ENCODE assay signal across 31 cellular contexts in genomic region chr4:112472318-112472717, GRCh38. TPM values are rescaled to one million over a fixed set of nuclear protein-coding genes. Genes with fewer than 3 reads are reported as not detected.
"Had no signal": no experiment of that assay in that cellular context is flagged by ENCODE, and none has a peak within 500 bp of the region (broad histone marks: within the 10 kb centered on the region; RNA-seq: fewer than 3 reads in every experiment).

No MANE protein-coding gene starts in this region.

- DNase-seq: stimulated activated CD4-positive, alpha-beta T cell treated with anti-CD3 and anti-CD28 coated beads, Interleukin-2, amount 100 ng/mL, for 48 hours; stimulated activated CD4-positive, alpha-beta T cell treated with anti-CD3 and anti-CD28 coated beads, Interleukin-4, amount 100 ng/mL, for 1 hour; stimulated activated CD4-positive, alpha-beta T cell treated with anti-CD3 and anti-CD28 coated beads, Interleukin-4, amount 100 ng/mL, for 24 hours; stimulated activated CD4-positive, alpha-beta T cell treated with anti-CD3 and anti-CD28 coated beads, Interleukin-4, amount 100 ng/mL, for 4 hours; stimulated activated naive B cell treated with anti-CD40 and anti-IgM and Interleukin-4, amounts not matched to agents 10 μg/mL and 1 μg/mL and 100 μg/mL, for 72 hours; stimulated activated naive CD4-positive, alpha-beta T cell; stimulated activated naive CD4-positive, alpha-beta T cell treated with Interleukin-2 at 50 U/mL for 16 hours; stimulated activated naive CD8-positive, alpha-beta T cell treated with anti-CD3 and anti-CD28 coated beads, Interleukin-15, amount 100 ng/mL, for 72 hours; stimulated activated naive CD8-positive, alpha-beta T cell treated with anti-CD3 and anti-CD28 coated beads, Interleukin-15, Interleukin-2, amounts not matched to agents 100 U/mL and 50 U/mL, for 24 hours; stomach; substantia nigra; testis; thyroid gland; tibial artery; transverse colon; trophoblast cell; upper lobe of left lung; upper lobe of right lung; uterus had no signal

- FAIRE-seq: urothelium cell line had no signal

- H3K27me3 ChIP-seq: stomach, suprapubic skin, testis, thyroid gland, tibial artery, tibial nerve, transverse colon, upper lobe of left lung, upper lobe of right lung, uterus, vagina had no signal

- H3K36me3 Mint-ChIP-seq: stimulated activated effector memory CD8-positive, alpha-beta T cell treated with anti-CD3 and anti-CD28 coated beads, Interleukin-12 subunit alpha, Interleukin-12 subunit beta, amount 100 ng/mL, for 72 hours; stimulated activated memory B cell treated with anti-CD40 and anti-IgM and Interleukin-4, amounts not matched to agents 10 μg/mL and 1 μg/mL and 100 μg/mL, for 72 hours; stimulated activated naive B cell treated with anti-CD40 and anti-IgM and Interleukin-4, amounts not matched to agents 10 μg/mL and 1 μg/mL and 100 μg/mL, for 72 hours; type B pancreatic cell had no signal

- H3K27ac Mint-ChIP-seq: stimulated activated effector memory CD8-positive, alpha-beta T cell treated with anti-CD3 and anti-CD28 coated beads, Interleukin-12 subunit alpha, Interleukin-12 subunit beta, amount 100 ng/mL, for 72 hours; stimulated activated memory B cell treated with anti-CD40 and anti-IgM and Interleukin-4, amounts not matched to agents 10 μg/mL and 1 μg/mL and 100 μg/mL, for 72 hours; stimulated activated naive B cell treated with anti-CD40 and anti-IgM and Interleukin-4, amounts not matched to agents 10 μg/mL and 1 μg/mL and 100 μg/mL, for 72 hours; stimulated activated naive CD8-positive, alpha-beta T cell treated with anti-CD3 and anti-CD28 coated beads, Interleukin-15, amount 100 ng/mL, for 72 hours; stimulated activated naive CD8-positive, alpha-beta T cell treated with anti-CD3 and anti-CD28 coated beads, Interleukin-15, Interleukin-2, amounts not matched to agents 100 ng/mL and 50 ng/mL, for 24 hours; type B pancreatic cell had no signal

- ATAC-seq: stimulated activated effector memory CD8-positive, alpha-beta T cell treated with anti-CD3 and anti-CD28 coated beads, Interleukin-12 subunit alpha, Interleukin-12 subunit beta, amount 100 ng/mL, for 72 hours; stimulated activated memory B cell treated with anti-CD40 and anti-IgM and Interleukin-4, amounts not matched to agents 10 μg/mL and 1 μg/mL and 100 μg/mL, for 72 hours; stimulated activated naive B cell treated with anti-CD40 and anti-IgM and Interleukin-4, amounts not matched to agents 10 μg/mL and 1 μg/mL and 100 μg/mL, for 72 hours; stimulated activated naive CD8-positive, alpha-beta T cell treated with anti-CD3 and anti-CD28 coated beads, Interleukin-15, amount 100 ng/mL, for 72 hours; stimulated activated naive CD8-positive, alpha-beta T cell treated with anti-CD3 and anti-CD28 coated beads, Interleukin-15, Interleukin-2, amounts not matched to agents 100 U/mL and 50 U/mL, for 24 hours; upper lobe of right lung had no signal

- H3K4me3 ChIP-seq: stomach, suprapubic skin, testis, thoracic aorta, thyroid gland, tibial artery, tibial nerve, transverse colon, upper lobe of left lung, upper lobe of right lung, uterus, vagina had no signal

- H3K4me1 ChIP-seq: stomach, suprapubic skin, testis, thyroid gland, tibial artery, tibial nerve, transverse colon, upper lobe of left lung, upper lobe of right lung, uterus, vagina had no signal

- H3K27ac ChIP-seq: stomach, suprapubic skin, testis, thoracic aorta, thyroid gland, tibial artery, tibial nerve, transverse colon, upper lobe of left lung, upper lobe of right lung, uterus, vagina had no signal

- H3K27me3 Mint-ChIP-seq: stimulated activated memory B cell treated with anti-CD40 and anti-IgM and Interleukin-4, amounts not matched to agents 10 μg/mL and 1 μg/mL and 100 μg/mL, for 72 hours had no signal

- H3K36me3 ChIP-seq: stomach, suprapubic skin, thoracic aorta, thyroid gland, tibial artery, tibial nerve, transverse colon, upper lobe of left lung, upper lobe of right lung, uterus, vagina had no signal

- H3K4me3 Mint-ChIP-seq: stimulated activated effector memory CD8-positive, alpha-beta T cell treated with anti-CD3 and anti-CD28 coated beads, Interleukin-12 subunit alpha, Interleukin-12 subunit beta, amount 100 ng/mL, for 72 hours; stimulated activated memory B cell treated with anti-CD40 and anti-IgM and Interleukin-4, amounts not matched to agents 10 μg/mL and 1 μg/mL and 100 μg/mL, for 72 hours; stimulated activated naive B cell treated with anti-CD40 and anti-IgM and Interleukin-4, amounts not matched to agents 10 μg/mL and 1 μg/mL and 100 μg/mL, for 72 hours; stimulated activated naive CD8-positive, alpha-beta T cell treated with anti-CD3 and anti-CD28 coated beads, Interleukin-15, amount 100 ng/mL, for 72 hours; stimulated activated naive CD8-positive, alpha-beta T cell treated with anti-CD3 and anti-CD28 coated beads, Interleukin-15, Interleukin-2, amounts not matched to agents 100 ng/mL and 50 ng/mL, for 24 hours; type B pancreatic cell had no signal

- H3K4me1 Mint-ChIP-seq: stimulated activated effector memory CD8-positive, alpha-beta T cell treated with anti-CD3 and anti-CD28 coated beads, Interleukin-12 subunit alpha, Interleukin-12 subunit beta, amount 100 ng/mL, for 72 hours; stimulated activated memory B cell treated with anti-CD40 and anti-IgM and Interleukin-4, amounts not matched to agents 10 μg/mL and 1 μg/mL and 100 μg/mL, for 72 hours; stimulated activated naive B cell treated with anti-CD40 and anti-IgM and Interleukin-4, amounts not matched to agents 10 μg/mL and 1 μg/mL and 100 μg/mL, for 72 hours; stimulated activated naive CD8-positive, alpha-beta T cell treated with anti-CD3 and anti-CD28 coated beads, Interleukin-15, amount 100 ng/mL, for 72 hours had no signal

- H3K9me3 ChIP-seq: suprapubic skin, testis, thoracic aorta, thyroid gland, tibial artery, tibial nerve, transverse colon, upper lobe of left lung, upper lobe of right lung, uterus, vagina had no signal

RNA-seq across cellular contexts. Expression of gene NEUROG2, which starts 43.7 kb away (rescaled TPM):
- total RNA-seq: stomach, subcutaneous adipose tissue, suprapubic skin, thoracic aorta, thyroid gland, tibial nerve, transverse colon, upper lobe of left lung, upper lobe of right lung, ureter, urinary bladder, uterus, vagina had no signal
- polyA plus RNA-seq: stomach, urinary bladder had no signal
